ENCODE assay signal across 17 cellular contexts in the genomic region with DNA sequence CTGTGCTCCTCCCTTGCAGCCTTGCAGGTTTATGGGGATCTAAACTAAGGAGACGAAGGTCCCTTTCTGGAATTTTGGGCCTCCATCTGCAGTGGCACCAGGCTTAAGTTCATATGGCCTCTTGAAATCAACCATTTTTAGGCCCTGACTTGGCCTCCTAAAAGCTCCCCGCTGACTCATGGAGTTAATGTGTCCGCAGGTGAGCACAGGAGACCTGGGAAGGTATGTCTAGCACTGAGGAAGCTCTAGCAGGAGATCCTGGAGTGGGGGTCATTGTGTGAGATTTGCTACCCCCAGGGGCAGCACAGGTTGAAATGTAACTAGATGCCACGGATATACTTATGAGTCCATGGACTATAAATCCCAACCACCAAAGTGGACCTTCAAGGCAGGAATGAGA.
DNase-seq lines count a peak whose midpoint lies in the region; ATAC-seq and TF ChIP-seq lines count a peak whose summit lies in the region.
"Had no signal": no experiment of that assay in that cellular context is flagged by ENCODE, and none has a peak within 500 bp of the region (broad histone marks: within the 10 kb centered on the region; RNA-seq: fewer than 3 reads in every experiment).

No MANE protein-coding gene starts in this region.

- H3K4me1 ChIP-seq in lung (ENCODE audit: control insufficient read depth in 2 of 2, insufficient read depth in 2 of 2, low read length in 2 of 2) (no peaks in the 10 kb centered on the region), vagina (no peaks in the 10 kb centered on the region)

- no peaks in the 10 kb centered on the region for H3K9me3 ChIP-seq in lung (ENCODE audit: control insufficient read depth in 2 of 2, insufficient read depth in 1 of 2, low read length in 1 of 2)
- H3K9me3 ChIP-seq in vagina = no peaks in the 10 kb centered on the region

- 90 to 95% methylated on average over 4 of the region's 4 CpGs for WGBS in lung, 2 donors

- H3K27ac ChIP-seq in lung (ENCODE audit: low read depth in 1 of 2, low read length in 1 of 2) = no peak overlapping the region
- no peak overlapping the region for H3K27ac ChIP-seq in vagina
- H3K27ac ChIP-seq: GM23248 had no signal

- DNase-seq in ecto neural progenitor cell (ENCODE audit: low spot score) (peak; percentile 13), lung (ENCODE audit: low spot score) (peak; percentile 25), vagina (ENCODE audit: extremely low spot score in 2 of 2) (peak; percentile 54 to 74), EL (no peak), HCEC 1CT (no peak), amygdala (lab: John Stamatoyannopoulos, UW) (no peak)
- DNase-seq: C1 segment of cervical spinal cord; Calu3; CD4-positive, alpha-beta memory T cell; COR-L47; DMS153; DND-41; GDM1; GM23248; H7 had no signal

- no peaks in the 10 kb centered on the region for H3K27me3 ChIP-seq in lung (ENCODE audit: control insufficient read depth, insufficient read depth)
- no peaks in the 10 kb centered on the region for H3K27me3 ChIP-seq in vagina

- ATAC-seq in lung (ENCODE audit: insufficient read depth, low FRiP score) = no peak
- ATAC-seq: GM12878, HCT116 had no signal

- intact Hi-C loops in vagina (cut with DNase I) = no loop called here

- TF ChIP-seq CTCF in lung (IDR thresholded peaks at IDR 0.05; ENCODE audit: control extremely low read depth, extremely low read depth) = no peak
- no peak for TF ChIP-seq CTCF in vagina (IDR thresholded peaks at IDR 0.05)

- no peak for TF ChIP-seq POLR2A in vagina (IDR thresholded peaks at IDR 0.05)

- H3K4me3 ChIP-seq in lung (no peak overlapping the region), vagina (no peak overlapping the region)
- H3K4me3 ChIP-seq: GM12878, GM23248 had no signal

- H3K36me3 ChIP-seq in lung (ENCODE audit: control insufficient read depth in 2 of 2, insufficient read depth in 2 of 2, low read length in 2 of 2) = no peaks in the 10 kb centered on the region
- no peaks in the 10 kb centered on the region for H3K36me3 ChIP-seq in vagina

Comparison
In these comparisons a context has a peak if more than half of its experiments do, and no peak if none do; other contexts are left out.
1. DNase-seq: peak in ecto neural progenitor cell (single experiment), lung (single experiment) and vagina (2 of 2); none in EL (single experiment), HCEC 1CT (single experiment) and amygdala (0 of 56).